ENCODE assay signal across 16 cellular contexts in genomic region chr17:8475820-8476219, GRCh38.
"Had no signal": no experiment of that assay in that cellular context is flagged by ENCODE, and none has a peak within 500 bp of the region (broad histone marks: within the 10 kb centered on the region; RNA-seq: fewer than 3 reads in every experiment).

No MANE protein-coding gene starts in this region.

- H3K27me3 ChIP-seq: neutrophil, sigmoid colon, spleen had no signal

- H3K4me3 ChIP-seq: lung, sigmoid colon, spleen had no signal

- H3K9me3 Mint-ChIP-seq: activated naive CD4-positive, alpha-beta T cell treated with anti-CD3 and anti-CD28 coated beads, Interleukin-2, amount 50 U/mL, for 24 hours; natural killer cell; WTC11 had no signal

- H3K36me3 Mint-ChIP-seq: natural killer cell had no signal

- H3K27me3 Mint-ChIP-seq: activated CD4-positive, alpha-beta T cell treated with anti-CD3 and anti-CD28 coated beads for 36 hours; activated naive CD4-positive, alpha-beta T cell treated with anti-CD3 and anti-CD28 coated beads, Interleukin-2, amount 50 U/mL, for 24 hours had no signal

- ATAC-seq: activated CD4-positive, alpha-beta T cell treated with anti-CD3 and anti-CD28 coated beads for 36 hours; activated CD8-positive, alpha-beta T cell treated with anti-CD3 and anti-CD28 coated beads, Interleukin-2, amount 10 ng/mL, durations not matched to agents 7 days and 5 days; left lobe of liver; natural killer cell; WTC11 had no signal

- H3K4me3 Mint-ChIP-seq: activated CD4-positive, alpha-beta T cell treated with anti-CD3 and anti-CD28 coated beads for 36 hours; activated CD8-positive, alpha-beta T cell treated with anti-CD3 and anti-CD28 coated beads, Interleukin-2, amount 10 ng/mL, durations not matched to agents 7 days and 5 days; activated naive CD4-positive, alpha-beta T cell treated with anti-CD3 and anti-CD28 coated beads, Interleukin-2, amount 50 U/mL, for 24 hours; natural killer cell; WTC11 had no signal

- H3K4me1 Mint-ChIP-seq: activated CD4-positive, alpha-beta T cell treated with anti-CD3 and anti-CD28 coated beads for 36 hours; activated naive CD4-positive, alpha-beta T cell treated with anti-CD3 and anti-CD28 coated beads, Interleukin-2, amount 50 U/mL, for 24 hours; WTC11 had no signal

- H3K27ac Mint-ChIP-seq: activated CD4-positive, alpha-beta T cell treated with anti-CD3 and anti-CD28 coated beads for 36 hours; activated CD8-positive, alpha-beta T cell treated with anti-CD3 and anti-CD28 coated beads, Interleukin-2, amount 10 ng/mL, durations not matched to agents 7 days and 5 days; activated naive CD4-positive, alpha-beta T cell treated with anti-CD3 and anti-CD28 coated beads, Interleukin-2, amount 50 U/mL, for 24 hours had no signal

- DNase-seq: activated CD4-positive, alpha-beta T cell treated with anti-CD3 and anti-CD28 coated beads for 36 hours; activated CD8-positive, alpha-beta memory T cell treated with anti-CD3 and anti-CD28 coated beads, Interleukin-2, amount 50 U/mL, for 48 hours; activated CD8-positive, alpha-beta T cell treated with anti-CD3 and anti-CD28 coated beads, Interleukin-2, amount 10 ng/mL, durations not matched to agents 7 days and 5 days; activated gamma-delta T cell; erythroblast; foreskin melanocyte; natural killer cell; sigmoid colon; spleen; stimulated activated CD4-positive, alpha-beta T cell treated with anti-CD3 and anti-CD28 coated beads, Interleukin-4, amount 100 ng/mL, for 4 hours; stimulated activated naive CD4-positive, alpha-beta T cell had no signal

- H3K27ac ChIP-seq: neutrophil, sigmoid colon, spleen had no signal
